8 cellular contexts compared by ENCODE assay signal in genomic region chr1:52904590-52905375, GRCh38. TPM values are rescaled to one million over a fixed set of nuclear protein-coding genes. Genes with fewer than 3 reads are reported as not detected.
DNase-seq lines count a peak whose midpoint lies in the region; TF ChIP-seq lines count a peak whose summit lies in the region.

No MANE protein-coding gene starts in this region.

- no peak overlapping the region for H2BK5ac ChIP-seq in mesendoderm (ENCODE audit: low read length)

- H3K79me1 ChIP-seq in mesendoderm (ENCODE audit: low read length): no peaks in the 10 kb centered on the region

- no peaks in the 10 kb centered on the region for H3K9me3 ChIP-seq in tibial nerve

- TF ChIP-seq CTCF in GM13977 (IDR thresholded peaks at IDR 0.05; ENCODE audit: extremely low read depth, insufficient read depth, missing control alignments) (peak; percentile 52), astrocyte of the cerebellum (IDR thresholded peaks at IDR 0.05; ENCODE audit: low read depth, low read length, missing control alignments) (peak; percentile 51), tibial nerve (IDR thresholded peaks at IDR 0.05) (no peak)

- no peak overlapping the region for H3K4ac ChIP-seq in mesendoderm (ENCODE audit: low read depth, low read length)

- H4K8ac ChIP-seq in mesendoderm (ENCODE audit: low read depth, low read length): no peak overlapping the region

- no peak overlapping the region for H3K18ac ChIP-seq in mesendoderm (ENCODE audit: low read length)

- DNase-seq in AG08396 (ENCODE audit: low spot score): peak; percentile 43
- peak; percentile 78 for DNase-seq in GM13977 (ENCODE audit: low spot score)
- peak; percentile 86 for DNase-seq in NCI-H82 (lab: John Stamatoyannopoulos, UW)
- DNase-seq in astrocyte of the cerebellum (ENCODE audit: low read depth): no peak
- peak; percentile 68 for DNase-seq in mesendoderm
- no peak for DNase-seq in tibial nerve (ENCODE audit: low spot score in 2 of 2)
- no peak for DNase-seq in NCI-H187 treated with DMSO at 0.1 percent for 48 hours (lab: John Stamatoyannopoulos, UW)
- DNase-seq in NOMO-1 treated with dmso at 0.1 percent for 144 hours (lab: John Stamatoyannopoulos, UW; ENCODE audit: unreplicated experiment): no peak

- no peak overlapping the region for H2BK120ac ChIP-seq in mesendoderm (ENCODE audit: low read depth, low read length)

- H3K27me3 ChIP-seq in mesendoderm (ENCODE audit: insufficient read depth, low read length, poor library complexity) (no peaks in the 10 kb centered on the region), tibial nerve (no peaks in the 10 kb centered on the region)

- H3K56ac ChIP-seq in mesendoderm (ENCODE audit: low read length): peak overlapping the region; percentile 25

- TF ChIP-seq EP300 in tibial nerve (IDR thresholded peaks at IDR 0.05): no peak

- H3K27ac ChIP-seq in mesendoderm (ENCODE audit: low read depth, low read length) (no peak overlapping the region), tibial nerve (no peak overlapping the region)

- H3K4me3 ChIP-seq in astrocyte of the cerebellum (ENCODE audit: low read depth, low read length) (no peak overlapping the region), mesendoderm (ENCODE audit: low read length) (no peak overlapping the region), tibial nerve (no peak overlapping the region)

- no peak overlapping the region for H2BK15ac ChIP-seq in mesendoderm (replicated peaks; ENCODE audit: low read depth)

- H3K4me2 ChIP-seq in mesendoderm (ENCODE audit: low read length): no peak overlapping the region

- H3K23ac ChIP-seq in mesendoderm (ENCODE audit: low read length): no peak overlapping the region

- no peaks in the 10 kb centered on the region for H3K79me2 ChIP-seq in mesendoderm (ENCODE audit: control insufficient read depth, insufficient read depth, low read length)

- TF ChIP-seq POLR2A in tibial nerve (IDR thresholded peaks at IDR 0.05): no peak

- WGBS in mesendoderm (ENCODE audit: extremely low coverage, insufficient coverage, low lambda C conversion rate): no CpG with 5 or more reads among the region's 23 CpGs
- 74% methylated on average over 23 of the region's 23 CpGs for WGBS in tibial nerve, 2 donors

- in situ Hi-C loops in GM13977 (cut with MboI; ENCODE audit: low pct_unique_long_range_greater_than_20kb, low sequenced_read_pairs, unreplicated experiment): no loop called here
- in situ Hi-C loops in astrocyte of the cerebellum (cut with HindIII; ENCODE audit: low sequenced_read_pairs): no loop called here

- no peak overlapping the region for H4K5ac ChIP-seq in mesendoderm (ENCODE audit: low read length)

- no peak overlapping the region for H3K9ac ChIP-seq in mesendoderm (ENCODE audit: low read length)

- H3K36me3 ChIP-seq in mesendoderm (ENCODE audit: control insufficient read depth, insufficient read depth, low read length) (no peaks in the 10 kb centered on the region), tibial nerve (peaks cover 0 to 40% (median 0%) of the 10 kb centered on the region in 3 donors)

- no peak overlapping the region for H2AK5ac ChIP-seq in mesendoderm (ENCODE audit: low read length)

- H3K4me1 ChIP-seq in mesendoderm (ENCODE audit: control insufficient read depth, low read depth, low read length) (no peaks in the 10 kb centered on the region), tibial nerve (peaks cover 0 to 13% (median 0%) of the 10 kb centered on the region in 4 donors)

RNA-seq across cellular contexts. Expression of gene ECHDC2, which starts 16.8 kb away (rescaled TPM):
- polyA plus RNA-seq in mesendoderm (2013, experiment 1 of 2): 3.5 TPM
- 3.4 TPM for polyA plus RNA-seq in mesendoderm (2013, experiment 2 of 2)
- 100 to 1,000 TPM; 110 to 346 (median 205) TPM for total RNA-seq in tibial nerve

RNA-seq across cellular contexts. Expression of gene SCP2, which starts 22.3 kb away (rescaled TPM):
- 28.4 TPM for polyA plus RNA-seq in mesendoderm (2013, experiment 1 of 2)
- 35.8 TPM for polyA plus RNA-seq in mesendoderm (2013, experiment 2 of 2)
- total RNA-seq in tibial nerve: 100 to 1,000 TPM in 2 of 4 donors, 10 to 100 TPM in 2; 63.3 to 131 (median 104) TPM

Comparison
In these comparisons a context has a peak if more than half of its experiments do, and no peak if none do; other contexts are left out.
1. DNase-seq: peak in AG08396 (single experiment), GM13977 (single experiment), NCI-H82 (single experiment) and mesendoderm (single experiment); none in astrocyte of the cerebellum (single experiment), tibial nerve (0 of 2), NCI-H187 treated with DMSO at 0.1 percent for 48 hours (single experiment) and NOMO-1 treated with dmso at 0.1 percent for 144 hours (single experiment).
2. CTCF ChIP-seq: peak in GM13977 (single experiment) and astrocyte of the cerebellum (single experiment); none in tibial nerve (0 of 5).